ENCODE assay signal across 1 cellular context in genomic region chr21:42108554-42108885, GRCh38.
TF ChIP-seq lines count a peak whose summit lies in the region.

No MANE protein-coding gene starts in this region.

TF ChIP-seq in GM12878, 131 proteins besides CTCF, POLR2A, EP300 and RAD21 (continued from another document):
- TF ChIP-seq PRDM15 (CRISPR knock-in tag; IDR thresholded peaks at IDR 0.05): no peak
- no peak for TF ChIP-seq SREBF1 (IDR thresholded peaks at IDR 0.05; ENCODE audit: low read length)
- no peak for TF ChIP-seq EGR1 (IDR thresholded peaks at IDR 0.05; ENCODE audit: borderline replicate concordance in 1 of 2, low read depth in 2 of 2, low read length in 2 of 2)
- no peak for TF ChIP-seq SMAD1 (IDR thresholded peaks at IDR 0.05; ENCODE audit: low read depth, partially characterized antibody)
